Comparison of ENCODE assay signal across 16 cellular contexts in genomic region chr2:235541016-235541415, GRCh38. TPM values are rescaled to one million over a fixed set of nuclear protein-coding genes. Genes with fewer than 3 reads are reported as not detected.
DNase-seq lines count a peak whose midpoint lies in the region; ATAC-seq and TF ChIP-seq lines count a peak whose summit lies in the region.
"Had no signal": no experiment of that assay in that cellular context is flagged by ENCODE, and none has a peak within 500 bp of the region (broad histone marks: within the 10 kb centered on the region; RNA-seq: fewer than 3 reads in every experiment).

No MANE protein-coding gene starts in this region.

- peak overlapping the region; percentile 54 for H3K27ac ChIP-seq in RWPE1
- no peak overlapping the region for H3K27ac ChIP-seq in foreskin keratinocyte
- H3K27ac ChIP-seq in hepatocyte, result no peak overlapping the region

- no peak overlapping the region for H2AFZ ChIP-seq in hepatocyte

- peaks cover 85% of the 10 kb centered on the region for H3K79me2 ChIP-seq in hepatocyte

- no peak for ATAC-seq in foreskin keratinocyte
- ATAC-seq in HG03354 (IDR thresholded peaks at IDR 0.05; ENCODE audit: poor library complexity, severe bottlenecking, unreplicated experiment), result no peak

- WGBS in hepatocyte (ENCODE audit: low lambda C conversion rate, missing lambda C conversion rate), result 59% methylated on average over 4 of the region's 5 CpGs

- H3K27me3 ChIP-seq in foreskin keratinocyte, result no peaks in the 10 kb centered on the region
- no peaks in the 10 kb centered on the region for H3K27me3 ChIP-seq in hepatocyte

- H3K4me2 ChIP-seq in hepatocyte, result no peak overlapping the region

- H3K4me3 ChIP-seq in LNCaP clone FGC (ENCODE audit: low read depth, low read length) (no peak overlapping the region), hepatocyte (no peak overlapping the region)

- peaks cover 47% of the 10 kb centered on the region for H4K20me1 ChIP-seq in hepatocyte (ENCODE audit: insufficient read depth, poor library complexity, severe bottlenecking)

- peaks cover 6% of the 10 kb centered on the region for H3K4me1 ChIP-seq in foreskin keratinocyte
- H3K4me1 ChIP-seq in hepatocyte (ENCODE audit: insufficient read depth), result no peaks in the 10 kb centered on the region

- no peak for TF ChIP-seq CTCF in LNCaP clone FGC (IDR thresholded peaks at IDR 0.05; ENCODE audit: control insufficient read depth, extremely low read depth, insufficient read depth)
- no peak for TF ChIP-seq CTCF in RWPE1 (conservative IDR thresholded peaks at IDR 0.05; ENCODE audit: low read depth)
- TF ChIP-seq CTCF in foreskin keratinocyte (conservative IDR thresholded peaks at IDR 0.05), result peak; percentile 8
- no peak for TF ChIP-seq CTCF in hepatocyte (IDR thresholded peaks at IDR 0.05; ENCODE audit: poor library complexity)

- CTCF ChIA-PET in RWPE1 (lab: Yijun Ruan, JAX), result no interaction called here

- no peaks in the 10 kb centered on the region for H3K9me3 ChIP-seq in hepatocyte (ENCODE audit: low read depth)

- POLR2A ChIA-PET in RWPE1 (lab: Yijun Ruan, JAX; ENCODE audit: low non-redundant PET), result no interaction called here

- no peaks in the 10 kb centered on the region for H3K36me3 ChIP-seq in hepatocyte (replicated peaks; ENCODE audit: insufficient read depth, low read depth)

- DNase-seq in D341Med (ENCODE audit: low spot score), result peak; percentile 62
- peak; percentile 93 for DNase-seq in LNCaP clone FGC (ENCODE audit: low read depth)
- peak; percentile 69 for DNase-seq in RWPE1 (ENCODE audit: low spot score)
- peak in 1 of 2 donors; percentile 60 for DNase-seq in foreskin keratinocyte
- no peak for DNase-seq in hepatocyte (ENCODE audit: low spot score)
- no peak for DNase-seq in kidney glomerular epithelial cell (lab: John Stamatoyannopoulos, UW)
- DNase-seq in NCI-H1436 (lab: John Stamatoyannopoulos, UW), result no peak
- DNase-seq: HFFc6, IMR-90, Karpas-422, NCI-H1105 treated with DMSO at 0.1 percent for 48 hours, NCI-H187, NCI-H510A treated with DMSO at 0.1 percent for 48 hours, SW 1271 had no signal

- H3K9me2 ChIP-seq in hepatocyte (replicated peaks; ENCODE audit: insufficient read depth), result no peaks in the 10 kb centered on the region

RNA-seq across cellular contexts. Expression of gene AGAP1, which starts 47.2 kb away (rescaled TPM):
- 13.4 and 15.2 TPM in 2 replicates for total RNA-seq in foreskin keratinocyte
- polyA plus RNA-seq in foreskin keratinocyte, result 5.6 and 5.8 TPM in 2 replicates
- total RNA-seq in hepatocyte, result 19.2 and 20.0 TPM in 2 replicates
- polyA plus RNA-seq in hepatocyte, result 7.9 and 12.1 TPM in 2 replicates
- polyA plus RNA-seq: CD14-positive monocyte had no signal

Comparison
In these comparisons a context has a peak if more than half of its experiments do, and no peak if none do; other contexts are left out.
1. DNase-seq: peak in D341Med (single experiment), LNCaP clone FGC (single experiment) and RWPE1 (single experiment); none in hepatocyte (single experiment), kidney glomerular epithelial cell (single experiment) and NCI-H1436 (single experiment).